In genomic region chr4:13988347-13989265, GRCh38 we compare ENCODE assay signal across 2 cellular contexts.
TF ChIP-seq lines count a peak whose summit lies in the region.

No MANE protein-coding gene starts in this region.

TF ChIP-seq in A549, 52 proteins besides CTCF, POLR2A, EP300 and RAD21 (continued from another document and continues in another):
- TF ChIP-seq, protein P1, sequence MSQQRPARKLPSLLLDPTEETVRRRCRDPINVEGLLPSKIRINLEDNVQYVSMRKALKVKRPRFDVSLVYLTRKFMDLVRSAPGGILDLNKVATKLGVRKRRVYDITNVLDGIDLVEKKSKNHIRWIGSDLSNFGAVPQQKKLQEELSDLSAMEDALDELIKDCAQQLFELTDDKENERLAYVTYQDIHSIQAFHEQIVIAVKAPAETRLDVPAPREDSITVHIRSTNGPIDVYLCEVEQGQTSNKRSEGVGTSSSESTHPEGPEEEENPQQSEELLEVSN (IDR thresholded peaks at IDR 0.05; ENCODE audit: borderline replicate concordance, low read depth), result no peak
- TF ChIP-seq, protein P2, sequence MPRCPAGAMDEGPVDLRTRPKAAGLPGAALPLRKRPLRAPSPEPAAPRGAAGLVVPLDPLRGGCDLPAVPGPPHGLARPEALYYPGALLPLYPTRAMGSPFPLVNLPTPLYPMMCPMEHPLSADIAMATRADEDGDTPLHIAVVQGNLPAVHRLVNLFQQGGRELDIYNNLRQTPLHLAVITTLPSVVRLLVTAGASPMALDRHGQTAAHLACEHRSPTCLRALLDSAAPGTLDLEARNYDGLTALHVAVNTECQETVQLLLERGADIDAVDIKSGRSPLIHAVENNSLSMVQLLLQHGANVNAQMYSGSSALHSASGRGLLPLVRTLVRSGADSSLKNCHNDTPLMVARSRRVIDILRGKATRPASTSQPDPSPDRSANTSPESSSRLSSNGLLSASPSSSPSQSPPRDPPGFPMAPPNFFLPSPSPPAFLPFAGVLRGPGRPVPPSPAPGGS (IDR thresholded peaks at IDR 0.05), result peak; percentile 97; the same call in 2 of the 3 replicates
- peak; percentile 94 for TF ChIP-seq JUNB (IDR thresholded peaks at IDR 0.05)
- TF ChIP-seq ZC3H11A (IDR thresholded peaks at IDR 0.05), result no peak
- no peak for TF ChIP-seq NPAS2 (CRISPR knock-in tag; IDR thresholded peaks at IDR 0.05; ENCODE audit: borderline replicate concordance)
- no peak for TF ChIP-seq KDM5A (IDR thresholded peaks at IDR 0.05)
- TF ChIP-seq ZSCAN20 (CRISPR knock-in tag; IDR thresholded peaks at IDR 0.05), result 0 out of 2 replicates have a peak, but pooled peaks have one; percentile 14
- peak; percentile 48 for TF ChIP-seq SMC3 (IDR thresholded peaks at IDR 0.05)
- peak; percentile 58 for TF ChIP-seq PBX3 (IDR thresholded peaks at IDR 0.05)
- TF ChIP-seq FOSL2 (IDR thresholded peaks at IDR 0.05), result peak; percentile 79
- TF ChIP-seq FOSL2 (CRISPR knock-in tag; IDR thresholded peaks at IDR 0.05), result peak; percentile 81
- no peak for TF ChIP-seq RCOR1 (IDR thresholded peaks at IDR 0.05; ENCODE audit: low read depth, low read length)
- no peak for TF ChIP-seq RFX5 (IDR thresholded peaks at IDR 0.05)
- TF ChIP-seq ELK1 (IDR thresholded peaks at IDR 0.05; ENCODE audit: low read depth, low read length), result no peak
- TF ChIP-seq HOXB13 (CRISPR knock-in tag; IDR thresholded peaks at IDR 0.05; ENCODE audit: low read depth), result no peak
- no peak for TF ChIP-seq HOXB5 (CRISPR knock-in tag; IDR thresholded peaks at IDR 0.05)
- TF ChIP-seq FOXS1 (CRISPR knock-in tag; IDR thresholded peaks at IDR 0.05), result peak; percentile 76; the same call in 1 of the 2 replicates
- no peak for TF ChIP-seq ZNF302 (CRISPR knock-in tag; IDR thresholded peaks at IDR 0.05)
- no peak for TF ChIP-seq TFCP2L1 (CRISPR knock-in tag; IDR thresholded peaks at IDR 0.05)
- no peak for TF ChIP-seq CHD2 (IDR thresholded peaks at IDR 0.05; ENCODE audit: low read length, partially characterized antibody)
- peak; percentile 86 for TF ChIP-seq MAFK (IDR thresholded peaks at IDR 0.05; ENCODE audit: partially characterized antibody)
- TF ChIP-seq MAZ (IDR thresholded peaks at IDR 0.05; ENCODE audit: borderline replicate concordance, low read depth, low read length), result no peak
- peak; percentile 57 for TF ChIP-seq MAX (IDR thresholded peaks at IDR 0.05)
- no peak for TF ChIP-seq MYC (IDR thresholded peaks at IDR 0.05; ENCODE audit: borderline replicate concordance, low read length)
- no peak for TF ChIP-seq BHLHE40 (IDR thresholded peaks at IDR 0.05; ENCODE audit: low read depth, low read length)
- no peak for TF ChIP-seq ESRRA (IDR thresholded peaks at IDR 0.05; ENCODE audit: borderline replicate concordance, low read length)
- peak; percentile 95 to 97 for TF ChIP-seq CEBPB (IDR thresholded peaks at IDR 0.05)
- TF ChIP-seq, protein P3, sequence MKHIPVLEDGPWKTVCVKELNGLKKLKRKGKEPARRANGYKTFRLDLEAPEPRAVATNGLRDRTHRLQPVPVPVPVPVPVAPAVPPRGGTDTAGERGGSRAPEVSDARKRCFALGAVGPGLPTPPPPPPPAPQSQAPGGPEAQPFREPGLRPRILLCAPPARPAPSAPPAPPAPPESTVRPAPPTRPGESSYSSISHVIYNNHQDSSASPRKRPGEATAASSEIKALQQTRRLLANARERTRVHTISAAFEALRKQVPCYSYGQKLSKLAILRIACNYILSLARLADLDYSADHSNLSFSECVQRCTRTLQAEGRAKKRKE (CRISPR knock-in tag; IDR thresholded peaks at IDR 0.05; ENCODE audit: low read depth), result no peak
- TF ChIP-seq SREBF2 (IDR thresholded peaks at IDR 0.05), result no peak
- TF ChIP-seq ZFP36 (IDR thresholded peaks at IDR 0.05; ENCODE audit: borderline replicate concordance, partially characterized antibody), result no peak
- peak; percentile 97 for TF ChIP-seq JUN (IDR thresholded peaks at IDR 0.05)
- no peak for TF ChIP-seq CHD4 (IDR thresholded peaks at IDR 0.05; ENCODE audit: borderline replicate concordance)
- TF ChIP-seq, protein P4, sequence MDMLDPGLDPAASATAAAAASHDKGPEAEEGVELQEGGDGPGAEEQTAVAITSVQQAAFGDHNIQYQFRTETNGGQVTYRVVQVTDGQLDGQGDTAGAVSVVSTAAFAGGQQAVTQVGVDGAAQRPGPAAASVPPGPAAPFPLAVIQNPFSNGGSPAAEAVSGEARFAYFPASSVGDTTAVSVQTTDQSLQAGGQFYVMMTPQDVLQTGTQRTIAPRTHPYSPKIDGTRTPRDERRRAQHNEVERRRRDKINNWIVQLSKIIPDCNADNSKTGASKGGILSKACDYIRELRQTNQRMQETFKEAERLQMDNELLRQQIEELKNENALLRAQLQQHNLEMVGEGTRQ (IDR thresholded peaks at IDR 0.05), result no peak
- TF ChIP-seq HEYL (CRISPR knock-in tag; IDR thresholded peaks at IDR 0.05), result no peak
- no peak for TF ChIP-seq HOXA7 (CRISPR knock-in tag; IDR thresholded peaks at IDR 0.05)
- no peak for TF ChIP-seq FOSB (CRISPR knock-in tag; IDR thresholded peaks at IDR 0.05)
- TF ChIP-seq NFE2L2 (conservative IDR thresholded peaks at IDR 0.05; ENCODE audit: low read length), result peak; percentile 43; the same call in 1 of the 2 replicates
- no peak for TF ChIP-seq EHF (CRISPR knock-in tag; IDR thresholded peaks at IDR 0.05)

TF ChIP-seq in H1, 55 proteins besides CTCF, POLR2A, EP300 and RAD21 (continued from another document):
- TF ChIP-seq RFX5 (IDR thresholded peaks at IDR 0.05; ENCODE audit: borderline replicate concordance, low read depth, low read length) (no peak), JUND (IDR thresholded peaks at IDR 0.05; ENCODE audit: low read length) (no peak)
